ENCODE assay signal across 10 cellular contexts in genomic region chr20:32332614-32333013, GRCh38. TPM values are rescaled to one million over a fixed set of nuclear protein-coding genes. Genes with fewer than 3 reads are reported as not detected.
DNase-seq lines count a peak whose midpoint lies in the region; ATAC-seq and TF ChIP-seq lines count a peak whose summit lies in the region.
"Had no signal": no experiment of that assay in that cellular context is flagged by ENCODE, and none has a peak within 500 bp of the region (broad histone marks: within the 10 kb centered on the region; RNA-seq: fewer than 3 reads in every experiment).

No MANE protein-coding gene starts in this region.

- H3K4me1 ChIP-seq in cardiac muscle cell (ENCODE audit: low read depth) = peaks cover 19% of the 10 kb centered on the region
- H3K4me1 ChIP-seq in vagina = no peaks in the 10 kb centered on the region

- intact Hi-C loops in Right ventricle myocardium superior (cut with DNase I) (loop anchor here (10.0 kb wide), 1 partner anchor 152 kb away; no protein-coding TSS in a partner anchor), vagina (cut with DNase I) (no loop called here)

- H3K4me3 ChIP-seq in cardiac muscle cell = no peak overlapping the region
- H3K4me3 ChIP-seq in epithelial cell of esophagus (ENCODE audit: low read length) = no peak overlapping the region
- H3K4me3 ChIP-seq in vagina = no peak overlapping the region

- TF ChIP-seq POLR2A in vagina (IDR thresholded peaks at IDR 0.05) = no peak

- H3K27me3 ChIP-seq in cardiac muscle cell = no peaks in the 10 kb centered on the region
- no peaks in the 10 kb centered on the region for H3K27me3 ChIP-seq in vagina

- DNase-seq in cardiac muscle cell (ENCODE audit: low read depth in 1 of 2, low spot score in 1 of 2) = peak in 1 of 2 donors; percentile 48
- DNase-seq in Right ventricle myocardium superior = no peak
- peak; percentile 79 for DNase-seq in M059J (ENCODE audit: low read depth)
- peak; percentile 86 for DNase-seq in epithelial cell of esophagus (ENCODE audit: low read depth)
- peak; percentile 44 for DNase-seq in superior temporal gyrus (ENCODE audit: extremely low spot score)
- DNase-seq in vagina (ENCODE audit: extremely low spot score in 2 of 2) = no peak
- no peak for DNase-seq in SW 1271 (lab: John Stamatoyannopoulos, UW)
- DNase-seq in epidermal melanocyte (ENCODE audit: insufficient read length, low spot score) = no peak
- DNase-seq: C1 segment of cervical spinal cord had no signal

- no peak for TF ChIP-seq CTCF in cardiac muscle cell (IDR thresholded peaks at IDR 0.05; ENCODE audit: low read depth, low read length)
- no peak for TF ChIP-seq CTCF in epithelial cell of esophagus (IDR thresholded peaks at IDR 0.05; ENCODE audit: insufficient read depth, low read depth, low read length, missing control alignments)
- TF ChIP-seq CTCF in vagina (IDR thresholded peaks at IDR 0.05) = no peak

- H3K27ac ChIP-seq in cardiac muscle cell (peak overlapping the region; percentile 1), vagina (no peak overlapping the region)
- H3K27ac ChIP-seq: VCaP had no signal

- H3K36me3 ChIP-seq in cardiac muscle cell = peaks cover 8% of the 10 kb centered on the region
- peaks cover 3 to 14% of the 10 kb centered on the region in 2 donors for H3K36me3 ChIP-seq in vagina

- ATAC-seq in Right ventricle myocardium superior (ENCODE audit: poor library complexity) = no peak

- no peaks in the 10 kb centered on the region for H3K9me3 ChIP-seq in cardiac muscle cell (ENCODE audit: low read depth)
- no peaks in the 10 kb centered on the region for H3K9me3 ChIP-seq in vagina

RNA-seq across cellular contexts. Expression of gene ASXL1, which starts 25.5 kb away (rescaled TPM):
- total RNA-seq in cardiac muscle cell (32.6 and 82.4 TPM in 2 replicates), Right ventricle myocardium superior (24.5 TPM), vagina (97.5 TPM)
- polyA plus RNA-seq in cardiac muscle cell = 50.3 and 97.9 TPM in 2 replicates
- total RNA-seq in M059J (2014; rRNA removed; shearing (Covaris generic)) = 27.4 and 43.5 TPM in 2 replicates

RNA-seq across cellular contexts. Expression of gene KIF3B, which starts 55.2 kb away (rescaled TPM):
- total RNA-seq in cardiac muscle cell (13.0 and 13.2 TPM in 2 replicates), Right ventricle myocardium superior (8.6 TPM), vagina (16.2 TPM)
- polyA plus RNA-seq in cardiac muscle cell = 4.7 and 6.2 TPM in 2 replicates
- 20.3 and 28.4 TPM in 2 replicates for total RNA-seq in M059J (2014; rRNA removed; shearing (Covaris generic))

Comparison
In these comparisons a context has a peak if more than half of its experiments do, and no peak if none do; other contexts are left out.
1. DNase-seq: peak in M059J (single experiment), epithelial cell of esophagus (single experiment) and superior temporal gyrus (single experiment); none in Right ventricle myocardium superior (single experiment), vagina (0 of 2), SW 1271 (0 of 2) and epidermal melanocyte (single experiment).